1 cellular context compared by ENCODE assay signal in genomic region chr3:57555738-57556458, GRCh38.
TF ChIP-seq lines count a peak whose summit lies in the region.

A gene with protein sequence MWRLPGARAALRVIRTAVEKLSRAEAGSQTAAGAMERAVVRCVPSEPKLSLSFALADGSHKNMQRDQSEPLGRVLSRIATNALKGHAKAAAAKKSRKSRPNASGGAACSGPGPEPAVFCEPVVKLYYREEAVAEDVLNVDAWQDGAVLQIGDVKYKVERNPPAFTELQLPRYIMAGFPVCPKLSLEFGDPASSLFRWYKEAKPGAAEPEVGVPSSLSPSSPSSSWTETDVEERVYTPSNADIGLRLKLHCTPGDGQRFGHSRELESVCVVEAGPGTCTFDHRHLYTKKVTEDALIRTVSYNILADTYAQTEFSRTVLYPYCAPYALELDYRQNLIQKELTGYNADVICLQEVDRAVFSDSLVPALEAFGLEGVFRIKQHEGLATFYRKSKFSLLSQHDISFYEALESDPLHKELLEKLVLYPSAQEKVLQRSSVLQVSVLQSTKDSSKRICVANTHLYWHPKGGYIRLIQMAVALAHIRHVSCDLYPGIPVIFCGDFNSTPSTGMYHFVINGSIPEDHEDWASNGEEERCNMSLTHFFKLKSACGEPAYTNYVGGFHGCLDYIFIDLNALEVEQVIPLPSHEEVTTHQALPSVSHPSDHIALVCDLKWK (plus strand): TSS chr3:57556274. CDS start chr3:57556380, 106 bp downstream.

TF ChIP-seq in GM12878, 131 proteins besides CTCF, POLR2A, EP300 and RAD21 (continued from another document and continues in another):
- TF ChIP-seq, protein P1, sequence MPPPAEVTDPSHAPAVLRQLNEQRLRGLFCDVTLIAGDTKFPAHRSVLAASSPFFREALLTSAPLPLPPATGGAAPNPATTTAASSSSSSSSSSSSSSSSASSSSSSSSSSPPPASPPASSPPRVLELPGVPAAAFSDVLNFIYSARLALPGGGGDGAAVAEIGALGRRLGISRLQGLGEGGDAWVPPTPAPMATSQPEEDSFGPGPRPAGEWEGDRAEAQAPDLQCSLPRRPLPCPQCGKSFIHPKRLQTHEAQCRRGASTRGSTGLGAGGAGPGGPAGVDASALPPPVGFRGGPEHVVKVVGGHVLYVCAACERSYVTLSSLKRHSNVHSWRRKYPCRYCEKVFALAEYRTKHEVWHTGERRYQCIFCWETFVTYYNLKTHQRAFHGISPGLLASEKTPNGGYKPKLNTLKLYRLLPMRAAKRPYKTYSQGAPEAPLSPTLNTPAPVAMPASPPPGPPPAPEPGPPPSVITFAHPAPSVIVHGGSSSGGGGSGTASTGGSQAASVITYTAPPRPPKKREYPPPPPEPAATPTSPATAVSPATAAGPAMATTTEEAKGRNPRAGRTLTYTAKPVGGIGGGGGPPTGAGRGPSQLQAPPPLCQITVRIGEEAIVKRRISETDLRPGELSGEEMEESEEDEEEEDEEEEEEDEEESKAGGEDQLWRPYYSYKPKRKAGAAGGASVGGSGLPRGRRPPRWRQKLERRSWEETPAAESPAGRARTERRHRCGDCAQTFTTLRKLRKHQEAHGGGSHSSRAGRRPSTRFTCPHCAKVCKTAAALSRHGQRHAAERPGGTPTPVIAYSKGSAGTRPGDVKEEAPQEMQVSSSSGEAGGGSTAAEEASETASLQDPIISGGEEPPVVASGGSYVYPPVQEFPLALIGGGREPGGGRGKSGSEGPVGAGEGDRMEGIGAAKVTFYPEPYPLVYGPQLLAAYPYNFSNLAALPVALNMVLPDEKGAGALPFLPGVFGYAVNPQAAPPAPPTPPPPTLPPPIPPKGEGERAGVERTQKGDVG (CRISPR knock-in tag; IDR thresholded peaks at IDR 0.05) = no peak
- TF ChIP-seq ZSCAN29 (IDR thresholded peaks at IDR 0.05) (no peak), YBX1 (IDR thresholded peaks at IDR 0.05) (no peak), REST (IDR thresholded peaks at IDR 0.05; ENCODE audit: low read depth, low read length) (no peak), KLF5 (IDR thresholded peaks at IDR 0.05; ENCODE audit: partially characterized antibody) (peak; percentile 89), RB1 (IDR thresholded peaks at IDR 0.05; ENCODE audit: borderline replicate concordance) (peak; percentile 71; the same call in 1 of the 2 replicates), BACH1 (IDR thresholded peaks at IDR 0.05; ENCODE audit: borderline replicate concordance) (no peak), TBL1XR1 (IDR thresholded peaks at IDR 0.05; ENCODE audit: low read depth, low read length) (0 out of 2 replicates have a peak, but pooled peaks have one; percentile 17), TCF3 (IDR thresholded peaks at IDR 0.05; ENCODE audit: borderline replicate concordance, insufficient read depth, low read depth, low read length) (peak; percentile 71), RFX5 (IDR thresholded peaks at IDR 0.05; ENCODE audit: low read depth, low read length) (no peak), ATF7 (IDR thresholded peaks at IDR 0.05; ENCODE audit: low read depth) (peak; percentile 89), CEBPB (IDR thresholded peaks at IDR 0.05; ENCODE audit: borderline replicate concordance in 1 of 2, low read depth in 2 of 2, low read length in 2 of 2) (no peak), ZNF24 (IDR thresholded peaks at IDR 0.05) (peak; percentile 82), ATF2 (IDR thresholded peaks at IDR 0.05; ENCODE audit: low read length) (peak; percentile 58; the same call in 1 of the 2 replicates), JUND (IDR thresholded peaks at IDR 0.05; ENCODE audit: low read depth, low read length) (no peak), HDAC2 (IDR thresholded peaks at IDR 0.05) (no peak), ELK1 (IDR thresholded peaks at IDR 0.05; ENCODE audit: low read depth, low read length) (peak; percentile 97), TCF12 (IDR thresholded peaks at IDR 0.05; ENCODE audit: low read depth, low read length) (peak; percentile 63), PAX8 (IDR thresholded peaks at IDR 0.05) (no peak), STAT3 (IDR thresholded peaks at IDR 0.05; ENCODE audit: low read depth, low read length) (no peak), KDM1A (IDR thresholded peaks at IDR 0.05; ENCODE audit: borderline replicate concordance) (no peak), SMARCA5 (IDR thresholded peaks at IDR 0.05) (no peak; the same call in 1 of the 2 replicates), TCF7 (IDR thresholded peaks at IDR 0.05; ENCODE audit: borderline replicate concordance) (no peak), ZNF622 (IDR thresholded peaks at IDR 0.05) (no peak), CBX3 (IDR thresholded peaks at IDR 0.05; ENCODE audit: borderline replicate concordance, low read depth) (no peak), FOXM1 (IDR thresholded peaks at IDR 0.05; ENCODE audit: low read depth, low read length) (0 out of 2 replicates have a peak, but pooled peaks have one; percentile 57), MXI1 (IDR thresholded peaks at IDR 0.05; ENCODE audit: low read depth, low read length) (peak; percentile 92), RUNX3 (IDR thresholded peaks at IDR 0.05; ENCODE audit: low read length) (peak; percentile 68), E4F1 (IDR thresholded peaks at IDR 0.05; ENCODE audit: borderline replicate concordance, partially characterized antibody) (peak; percentile 94)
- TF ChIP-seq, protein P2, sequence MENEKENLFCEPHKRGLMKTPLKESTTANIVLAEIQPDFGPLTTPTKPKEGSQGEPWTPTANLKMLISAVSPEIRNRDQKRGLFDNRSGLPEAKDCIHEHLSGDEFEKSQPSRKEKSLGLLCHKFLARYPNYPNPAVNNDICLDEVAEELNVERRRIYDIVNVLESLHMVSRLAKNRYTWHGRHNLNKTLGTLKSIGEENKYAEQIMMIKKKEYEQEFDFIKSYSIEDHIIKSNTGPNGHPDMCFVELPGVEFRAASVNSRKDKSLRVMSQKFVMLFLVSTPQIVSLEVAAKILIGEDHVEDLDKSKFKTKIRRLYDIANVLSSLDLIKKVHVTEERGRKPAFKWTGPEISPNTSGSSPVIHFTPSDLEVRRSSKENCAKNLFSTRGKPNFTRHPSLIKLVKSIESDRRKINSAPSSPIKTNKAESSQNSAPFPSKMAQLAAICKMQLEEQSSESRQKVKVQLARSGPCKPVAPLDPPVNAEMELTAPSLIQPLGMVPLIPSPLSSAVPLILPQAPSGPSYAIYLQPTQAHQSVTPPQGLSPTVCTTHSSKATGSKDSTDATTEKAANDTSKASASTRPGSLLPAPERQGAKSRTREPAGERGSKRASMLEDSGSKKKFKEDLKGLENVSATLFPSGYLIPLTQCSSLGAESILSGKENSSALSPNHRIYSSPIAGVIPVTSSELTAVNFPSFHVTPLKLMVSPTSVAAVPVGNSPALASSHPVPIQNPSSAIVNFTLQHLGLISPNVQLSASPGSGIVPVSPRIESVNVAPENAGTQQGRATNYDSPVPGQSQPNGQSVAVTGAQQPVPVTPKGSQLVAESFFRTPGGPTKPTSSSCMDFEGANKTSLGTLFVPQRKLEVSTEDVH (IDR thresholded peaks at IDR 0.05; ENCODE audit: low read depth, partially characterized antibody) = peak; percentile 97
- TF ChIP-seq, protein P3, sequence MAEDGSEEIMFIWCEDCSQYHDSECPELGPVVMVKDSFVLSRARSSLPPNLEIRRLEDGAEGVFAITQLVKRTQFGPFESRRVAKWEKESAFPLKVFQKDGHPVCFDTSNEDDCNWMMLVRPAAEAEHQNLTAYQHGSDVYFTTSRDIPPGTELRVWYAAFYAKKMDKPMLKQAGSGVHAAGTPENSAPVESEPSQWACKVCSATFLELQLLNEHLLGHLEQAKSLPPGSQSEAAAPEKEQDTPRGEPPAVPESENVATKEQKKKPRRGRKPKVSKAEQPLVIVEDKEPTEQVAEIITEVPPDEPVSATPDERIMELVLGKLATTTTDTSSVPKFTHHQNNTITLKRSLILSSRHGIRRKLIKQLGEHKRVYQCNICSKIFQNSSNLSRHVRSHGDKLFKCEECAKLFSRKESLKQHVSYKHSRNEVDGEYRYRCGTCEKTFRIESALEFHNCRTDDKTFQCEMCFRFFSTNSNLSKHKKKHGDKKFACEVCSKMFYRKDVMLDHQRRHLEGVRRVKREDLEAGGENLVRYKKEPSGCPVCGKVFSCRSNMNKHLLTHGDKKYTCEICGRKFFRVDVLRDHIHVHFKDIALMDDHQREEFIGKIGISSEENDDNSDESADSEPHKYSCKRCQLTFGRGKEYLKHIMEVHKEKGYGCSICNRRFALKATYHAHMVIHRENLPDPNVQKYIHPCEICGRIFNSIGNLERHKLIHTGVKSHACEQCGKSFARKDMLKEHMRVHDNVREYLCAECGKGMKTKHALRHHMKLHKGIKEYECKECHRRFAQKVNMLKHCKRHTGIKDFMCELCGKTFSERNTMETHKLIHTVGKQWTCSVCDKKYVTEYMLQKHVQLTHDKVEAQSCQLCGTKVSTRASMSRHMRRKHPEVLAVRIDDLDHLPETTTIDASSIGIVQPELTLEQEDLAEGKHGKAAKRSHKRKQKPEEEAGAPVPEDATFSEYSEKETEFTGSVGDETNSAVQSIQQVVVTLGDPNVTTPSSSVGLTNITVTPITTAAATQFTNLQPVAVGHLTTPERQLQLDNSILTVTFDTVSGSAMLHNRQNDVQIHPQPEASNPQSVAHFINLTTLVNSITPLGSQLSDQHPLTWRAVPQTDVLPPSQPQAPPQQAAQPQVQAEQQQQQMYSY (CRISPR knock-in tag; IDR thresholded peaks at IDR 0.05) = no peak
- TF ChIP-seq, protein P4, sequence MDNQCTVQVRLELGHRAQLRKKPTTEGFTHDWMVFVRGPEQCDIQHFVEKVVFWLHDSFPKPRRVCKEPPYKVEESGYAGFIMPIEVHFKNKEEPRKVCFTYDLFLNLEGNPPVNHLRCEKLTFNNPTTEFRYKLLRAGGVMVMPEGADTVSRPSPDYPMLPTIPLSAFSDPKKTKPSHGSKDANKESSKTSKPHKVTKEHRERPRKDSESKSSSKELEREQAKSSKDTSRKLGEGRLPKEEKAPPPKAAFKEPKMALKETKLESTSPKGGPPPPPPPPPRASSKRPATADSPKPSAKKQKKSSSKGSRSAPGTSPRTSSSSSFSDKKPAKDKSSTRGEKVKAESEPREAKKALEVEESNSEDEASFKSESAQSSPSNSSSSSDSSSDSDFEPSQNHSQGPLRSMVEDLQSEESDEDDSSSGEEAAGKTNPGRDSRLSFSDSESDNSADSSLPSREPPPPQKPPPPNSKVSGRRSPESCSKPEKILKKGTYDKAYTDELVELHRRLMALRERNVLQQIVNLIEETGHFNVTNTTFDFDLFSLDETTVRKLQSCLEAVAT (IDR thresholded peaks at IDR 0.05) = peak; percentile 72
